ENCODE assay signal across 17 cellular contexts in the genomic region with DNA sequence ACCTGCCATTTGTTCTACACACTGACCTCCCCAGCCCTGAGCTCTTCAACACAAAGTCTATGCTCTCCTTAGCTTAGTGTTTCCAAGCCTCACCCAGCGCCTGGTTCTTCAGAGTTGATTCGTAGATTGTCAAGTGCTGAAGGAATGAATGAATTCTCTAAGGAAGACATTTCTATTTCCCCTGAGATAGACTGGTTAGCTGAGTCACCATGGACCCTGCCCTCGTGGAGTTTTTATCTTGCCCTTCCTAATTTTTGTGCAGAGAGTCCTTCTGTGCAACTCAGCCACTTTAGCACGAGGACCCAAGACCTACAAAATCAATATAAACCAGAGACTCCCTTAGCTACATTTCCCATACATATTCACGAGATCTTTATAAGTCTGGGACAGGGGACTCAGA. TPM values are rescaled to one million over a fixed set of nuclear protein-coding genes. Genes with fewer than 3 reads are reported as not detected.
DNase-seq lines count a peak whose midpoint lies in the region; ATAC-seq, FAIRE-seq and TF ChIP-seq lines count a peak whose summit lies in the region.
"Had no signal": no experiment of that assay in that cellular context is flagged by ENCODE, and none has a peak within 500 bp of the region (broad histone marks: within the 10 kb centered on the region; RNA-seq: fewer than 3 reads in every experiment).

No MANE protein-coding gene starts in this region.

- POLR2A ChIA-PET in HepG2 (lab: Yijun Ruan, JAX) = no interaction called here

- no peaks in the 10 kb centered on the region for H3K27me3 Mint-ChIP-seq in endodermal cell (ENCODE audit: insufficient read depth)
- H3K27me3 Mint-ChIP-seq: CD4-positive, alpha-beta memory T cell had no signal

- FAIRE-seq in HepG2 (lab: Jason Lieb, UNC) (no peak), small intestine (lab: Jason Lieb, UNC) (no peak)
- FAIRE-seq: GM18507 had no signal

- peaks cover 56% of the 10 kb centered on the region for H3K4me1 Mint-ChIP-seq in endodermal cell

- no peak overlapping the region; a peak in 1 of 6 replicates for H3K4me3 ChIP-seq in HepG2 (replicated peaks in 1 of 3; ENCODE audit: insufficient read depth in 1 of 3, low read depth in 2 of 3, low read length in 3 of 3)
- H3K4me3 ChIP-seq in right lobe of liver = no peak overlapping the region
- H3K4me3 ChIP-seq in NB4 (ENCODE audit: low read depth, low read length) = no peak overlapping the region
- no peak overlapping the region for H3K4me3 ChIP-seq in endodermal cell (ENCODE audit: low read length)
- H3K4me3 ChIP-seq in small intestine (ENCODE audit: low read depth in 1 of 2, low read length in 2 of 2) = no peak overlapping the region
- H3K4me3 ChIP-seq: GM23248 had no signal

- H3K36me3 Mint-ChIP-seq in endodermal cell (ENCODE audit: low read depth) = no peaks in the 10 kb centered on the region
- H3K36me3 Mint-ChIP-seq: CD4-positive, alpha-beta memory T cell; IgD-negative memory B cell had no signal

- H3K79me2 ChIP-seq in HepG2 (ENCODE audit: insufficient read depth, low read length) = no peaks in the 10 kb centered on the region

- TF ChIP-seq CTCF in HepG2 (CRISPR knock-in tag; IDR thresholded peaks at IDR 0.05) (no peak), right lobe of liver (IDR thresholded peaks at IDR 0.05) (no peak), NB4 (IDR thresholded peaks at IDR 0.05; ENCODE audit: low read depth, low read length) (no peak), endodermal cell (conservative IDR thresholded peaks at IDR 0.05) (no peak)

- ATAC-seq in HepG2 = no peak
- ATAC-seq in right lobe of liver = no peak
- ATAC-seq in GM18505 (IDR thresholded peaks at IDR 0.05; ENCODE audit: unreplicated experiment) = no peak
- no peak for ATAC-seq in GM21515 (IDR thresholded peaks at IDR 0.05; ENCODE audit: unreplicated experiment)

- TF ChIP-seq RAD21 in HepG2 (CRISPR knock-in tag; IDR thresholded peaks at IDR 0.05) = no peak

- TF ChIP-seq EP300 in HepG2 (IDR thresholded peaks at IDR 0.05; ENCODE audit: low read depth in 2 of 2, low read length in 2 of 2) = no peak
- TF ChIP-seq EP300 in HepG2 (CRISPR knock-in tag; IDR thresholded peaks at IDR 0.05; ENCODE audit: borderline replicate concordance) = no peak

- H3K27ac ChIP-seq in HepG2 (ENCODE audit: extremely low read length, insufficient read depth, low read length) = no peak overlapping the region
- H3K27ac ChIP-seq in right lobe of liver = no peak overlapping the region
- no peak overlapping the region for H3K27ac ChIP-seq in endodermal cell (ENCODE audit: low read depth, low read length)
- H3K27ac ChIP-seq in small intestine (ENCODE audit: low read depth in 1 of 2, low read length in 1 of 2) = no peak overlapping the region
- H3K27ac ChIP-seq: C4-2B, GM23248 had no signal

- no peaks in the 10 kb centered on the region for H3K27me3 ChIP-seq in HepG2 (ENCODE audit: control insufficient read depth in 1 of 2, insufficient read depth in 2 of 2, low read length in 2 of 2)
- no peaks in the 10 kb centered on the region for H3K27me3 ChIP-seq in right lobe of liver
- H3K27me3 ChIP-seq in endodermal cell (ENCODE audit: control insufficient read depth, insufficient read depth, low read length, poor library complexity, severe bottlenecking) = no peaks in the 10 kb centered on the region
- H3K27me3 ChIP-seq in small intestine (ENCODE audit: control insufficient read depth in 2 of 2, insufficient read depth in 2 of 2, low read length in 2 of 2) = no peaks in the 10 kb centered on the region
- H3K27me3 ChIP-seq: BE2C had no signal

- no peaks in the 10 kb centered on the region for H3K9me3 ChIP-seq in HepG2 (ENCODE audit: low read length)
- no peaks in the 10 kb centered on the region for H3K9me3 ChIP-seq in right lobe of liver
- H3K9me3 ChIP-seq in endodermal cell (ENCODE audit: control insufficient read depth, low read length) = no peaks in the 10 kb centered on the region
- no peaks in the 10 kb centered on the region for H3K9me3 ChIP-seq in small intestine (ENCODE audit: control insufficient read depth, low read depth)
- H3K9me3 ChIP-seq: BE2C had no signal

- CTCF ChIA-PET in HepG2 (lab: Yijun Ruan, JAX; ENCODE audit: low intra/inter-chr PET ratio, low total read pairs) = no interaction called here

- H3K9ac ChIP-seq in HepG2 (ENCODE audit: insufficient read depth, low read depth, low read length) = no peak overlapping the region
- H3K9ac ChIP-seq in endodermal cell (ENCODE audit: extremely low read depth, low read length, poor library complexity, severe bottlenecking) = no peak overlapping the region
- H3K9ac ChIP-seq: GM23248 had no signal

- H3K9me3 Mint-ChIP-seq in endodermal cell = no peaks in the 10 kb centered on the region
- H3K9me3 Mint-ChIP-seq: CD4-positive, alpha-beta memory T cell had no signal

- 37% methylated on average over 5 of the region's 5 CpGs for WGBS in HepG2 (ENCODE audit: low lambda C conversion rate)
- WGBS in right lobe of liver (ENCODE audit: insufficient coverage, low coverage, low lambda C conversion rate, missing lambda C conversion rate) = 70% methylated on average over 5 of the region's 5 CpGs
- 80 to 94% methylated on average over 3 to 5 of the region's 5 CpGs for WGBS in endodermal cell (ENCODE audit: insufficient coverage in 1 of 2, insufficient read length in 1 of 2), 2 experiments
- WGBS in small intestine, 3 donors = 53 to 75% (median 62%) methylated on average over 5 of the region's 5 CpGs

- H3K4me1 ChIP-seq in HepG2 (ENCODE audit: insufficient read depth, low read length) (peaks cover 35% of the 10 kb centered on the region), right lobe of liver (peaks cover 0 to 24% (median 5%) of the 10 kb centered on the region in 4 donors), endodermal cell (ENCODE audit: control insufficient read depth, insufficient read depth, low read length) (peaks cover 9% of the 10 kb centered on the region), small intestine (ENCODE audit: control insufficient read depth in 2 of 2, insufficient read depth in 1 of 2, low read depth in 1 of 2, low read length in 1 of 2) (peaks cover 4% of the 10 kb centered on the region in 2 donors)
- H3K4me1 ChIP-seq: BE2C had no signal

- in situ Hi-C loops in HepG2 (cut with HindIII; ENCODE audit: extremely low pct_ligation_motif_present, low pct_unique_long_range_greater_than_20kb) = no loop called here

- DNase-seq in HepG2 (ENCODE audit: low spot score) = no peak
- DNase-seq in right lobe of liver = no peak
- DNase-seq in NB4 (ENCODE audit: low read depth) = peak; percentile 53
- DNase-seq in endodermal cell = no peak
- DNase-seq in small intestine = peak; percentile 73
- DNase-seq in DMS114 treated with DMSO at 0.1 percent for 48 hours (lab: John Stamatoyannopoulos, UW; ENCODE audit: unreplicated experiment) = no peak
- DNase-seq: BE2C; CD4-positive, alpha-beta memory T cell; GM23248; H7 had no signal

- H3K4me2 ChIP-seq in HepG2 (ENCODE audit: low read depth, low read length) = peak overlapping the region; percentile 38

- H3K4me3 Mint-ChIP-seq in endodermal cell = no peak overlapping the region
- H3K4me3 Mint-ChIP-seq: CD4-positive, alpha-beta memory T cell; IgD-negative memory B cell had no signal

- no peaks in the 10 kb centered on the region for H4K20me1 ChIP-seq in HepG2 (ENCODE audit: insufficient read depth, low read length)

- BruUV-seq in HepG2 (replicated peaks; lab: Mats Ljungman, UMichigan) = no TSS peak

- no peak overlapping the region for H2AFZ ChIP-seq in HepG2 (ENCODE audit: low read length)
- H2AFZ ChIP-seq: GM23248 had no signal

- no peaks in the 10 kb centered on the region for H3K36me3 ChIP-seq in HepG2 (replicated peaks in 1 of 2; ENCODE audit: control insufficient read depth in 1 of 2, insufficient read depth in 2 of 2, low read length in 2 of 2)
- H3K36me3 ChIP-seq in right lobe of liver = no peaks in the 10 kb centered on the region
- no peaks in the 10 kb centered on the region for H3K36me3 ChIP-seq in endodermal cell (ENCODE audit: control insufficient read depth, insufficient read depth, low read length)
- no peaks in the 10 kb centered on the region for H3K36me3 ChIP-seq in small intestine (ENCODE audit: control insufficient read depth in 2 of 2, insufficient read depth in 2 of 2, low read length in 2 of 2)
- H3K36me3 ChIP-seq: BE2C had no signal

- no peak for TF ChIP-seq POLR2A in HepG2 (IDR thresholded peaks at IDR 0.05; ENCODE audit: insufficient read depth in 1 of 2, low read depth in 2 of 2, low read length in 2 of 2)
- no peak for TF ChIP-seq POLR2A in right lobe of liver (IDR thresholded peaks at IDR 0.05)
- no peak for TF ChIP-seq POLR2A in NB4 (IDR thresholded peaks at IDR 0.05; ENCODE audit: extremely low read depth, insufficient read length)
- no peak for TF ChIP-seq POLR2A in GM18505 (IDR thresholded peaks at IDR 0.05; ENCODE audit: borderline replicate concordance, extremely low read depth, insufficient read depth, insufficient read length)

- intact Hi-C loops in HepG2 (cut with micrococcal nuclease; ENCODE audit: unreplicated experiment) = no loop called here
- intact Hi-C loops in right lobe of liver (cut with DNase I) = no loop called here

- H3K27ac Mint-ChIP-seq in endodermal cell = peak overlapping the region; percentile 78
- H3K27ac Mint-ChIP-seq: CD4-positive, alpha-beta memory T cell; IgD-negative memory B cell had no signal

RNA-seq across cellular contexts. Expression of a gene that starts 2.6 kb away (rescaled TPM):
- total RNA-seq in HepG2 (2016; rRNA removed; fragmentation: Illumina TruSeq; extraction: Trizol) (0.09 TPM in 1 of 2 replicates, not detected in the other), right lobe of liver (1 to 10 TPM in 4 of 6 experiments, under 1 TPM in 2; 0.88 to 2.0 (median 1.2) TPM), endodermal cell (under 1 TPM in 1 of 2 donors, not detected in 1; 0.31 TPM)
- not detected in 2 replicates for total RNA-seq in HepG2 (2016; cell fraction: cytosol; rRNA removed; fragmentation: Illumina TruSeq; extraction: Trizol; ENCODE audit: low read depth)
- total RNA-seq in HepG2 (2016; cell fraction: insoluble cytoplasmic fraction; rRNA removed; fragmentation: Illumina TruSeq; extraction: Trizol) = 0.11 TPM in 1 of 2 replicates, not detected in the other
- total RNA-seq in HepG2 (2016; cell fraction: membrane; rRNA removed; fragmentation: Illumina TruSeq; extraction: Trizol) = 0.10 TPM in 1 of 2 replicates, not detected in the other
- 0.28 TPM in 1 of 2 replicates, not detected in the other for total RNA-seq in HepG2 (2016; cell fraction: nucleus; rRNA removed; fragmentation: Illumina TruSeq; extraction: Trizol)
- polyA plus RNA-seq in HepG2 (2011; rRNA removed) (not detected in 2 replicates), small intestine (1 to 10 TPM in 1 of 3 donors, under 1 TPM in 2; 0.39 to 3.2 (median 0.67) TPM)
- 0.04 TPM in 1 of 2 replicates, not detected in the other for polyA plus RNA-seq in HepG2 (2011; cell fraction: cytosol; rRNA removed)
- not detected in 2 replicates for polyA plus RNA-seq in HepG2 (2011; cell fraction: nucleus; rRNA removed)
- not detected in 2 replicates for polyA plus RNA-seq in HepG2 (2012)
- not detected in 2 replicates for polyA plus RNA-seq in HepG2 (2016; cell fraction: cytosol; fragmentation: Illumina TruSeq; extraction: Trizol; ENCODE audit: low read depth)
- polyA plus RNA-seq in HepG2 (2016; cell fraction: insoluble cytoplasmic fraction; fragmentation: Illumina TruSeq; extraction: Trizol; ENCODE audit: low read depth) = not detected in 2 replicates
- polyA plus RNA-seq in HepG2 (2016; cell fraction: membrane; fragmentation: Illumina TruSeq; extraction: Trizol; ENCODE audit: low read depth) = 0.07 TPM in 2 replicates
- 0.19 TPM in 1 of 2 replicates, not detected in the other for polyA plus RNA-seq in HepG2 (2016; cell fraction: nucleus; fragmentation: Illumina TruSeq; extraction: Trizol; ENCODE audit: insufficient read depth, low read depth)
- not detected in 2 replicates for polyA minus RNA-seq in HepG2 (2011; rRNA and poly(A)+ RNA removed; ENCODE audit: low replicate concordance)
- not detected in 2 replicates for polyA minus RNA-seq in HepG2 (2011; cell fraction: cytosol; rRNA and poly(A)+ RNA removed)
- polyA minus RNA-seq in HepG2 (2011; cell fraction: nucleus; rRNA and poly(A)+ RNA removed) = not detected in 2 replicates
- polyA plus RNA-seq in endodermal cell (2013, experiment 1 of 2) = 0.11 TPM
- not detected for polyA plus RNA-seq in endodermal cell (2013, experiment 2 of 2)
- total RNA-seq: A172; CD4-positive, alpha-beta memory T cell; Daoy; GM23248; H7 had no signal
- polyA plus RNA-seq: GM23248 had no signal

RNA-seq across cellular contexts. Expression of a gene that starts 19.7 kb away (rescaled TPM):
- total RNA-seq in HepG2 (2016; rRNA removed; fragmentation: Illumina TruSeq; extraction: Trizol) = not detected in 2 replicates
- total RNA-seq in HepG2 (2016; cell fraction: cytosol; rRNA removed; fragmentation: Illumina TruSeq; extraction: Trizol; ENCODE audit: low read depth) = not detected in 2 replicates
- total RNA-seq in HepG2 (2016; cell fraction: insoluble cytoplasmic fraction; rRNA removed; fragmentation: Illumina TruSeq; extraction: Trizol) = not detected in 2 replicates
- not detected in 2 replicates for total RNA-seq in HepG2 (2016; cell fraction: membrane; rRNA removed; fragmentation: Illumina TruSeq; extraction: Trizol)
- not detected in 2 replicates for total RNA-seq in HepG2 (2016; cell fraction: nucleus; rRNA removed; fragmentation: Illumina TruSeq; extraction: Trizol)
- not detected in 2 replicates for polyA plus RNA-seq in HepG2 (2011; rRNA removed)
- not detected in 2 replicates for polyA plus RNA-seq in HepG2 (2011; cell fraction: cytosol; rRNA removed)
- not detected in 2 replicates for polyA plus RNA-seq in HepG2 (2011; cell fraction: nucleus; rRNA removed)
- polyA plus RNA-seq in HepG2 (2012) = not detected in 2 replicates
- polyA plus RNA-seq in HepG2 (2016; cell fraction: cytosol; fragmentation: Illumina TruSeq; extraction: Trizol; ENCODE audit: low read depth) = not detected in 2 replicates
- polyA plus RNA-seq in HepG2 (2016; cell fraction: insoluble cytoplasmic fraction; fragmentation: Illumina TruSeq; extraction: Trizol; ENCODE audit: low read depth) = not detected in 2 replicates
- not detected in 2 replicates for polyA plus RNA-seq in HepG2 (2016; cell fraction: membrane; fragmentation: Illumina TruSeq; extraction: Trizol; ENCODE audit: low read depth)
- polyA plus RNA-seq in HepG2 (2016; cell fraction: nucleus; fragmentation: Illumina TruSeq; extraction: Trizol; ENCODE audit: insufficient read depth, low read depth) = not detected in 2 replicates
- not detected in 2 replicates for polyA minus RNA-seq in HepG2 (2011; rRNA and poly(A)+ RNA removed; ENCODE audit: low replicate concordance)
- not detected in 2 replicates for polyA minus RNA-seq in HepG2 (2011; cell fraction: cytosol; rRNA and poly(A)+ RNA removed)
- not detected in 2 replicates for polyA minus RNA-seq in HepG2 (2011; cell fraction: nucleus; rRNA and poly(A)+ RNA removed)
- 1 to 10 TPM in 4 of 6 experiments, under 1 TPM in 1, not detected in 1; 0.90 to 5.1 (median 2.4) TPM for total RNA-seq in right lobe of liver
- total RNA-seq in endodermal cell = under 1 TPM; 0.22 to 0.51 TPM
- not detected for polyA plus RNA-seq in endodermal cell (2013, experiment 1 of 2)
- not detected for polyA plus RNA-seq in endodermal cell (2013, experiment 2 of 2)
- 100 to 1,000 TPM in 1 of 3 donors, 10 to 100 TPM in 2; 21.6 to 230 (median 39.8) TPM for polyA plus RNA-seq in small intestine
- total RNA-seq: A172; CD4-positive, alpha-beta memory T cell; GM23248; H7 had no signal
- polyA plus RNA-seq: CD4-positive, alpha-beta memory T cell; GM23248; IgD-negative memory B cell had no signal

Comparison
In these comparisons a context has a peak if more than half of its experiments do, and no peak if none do; other contexts are left out.
1. DNase-seq: peak in NB4 (single experiment) and small intestine (single experiment); none in HepG2 (single experiment), right lobe of liver (0 of 3), endodermal cell (single experiment) and DMS114 treated with DMSO at 0.1 percent for 48 hours (single experiment).